2 cellular contexts compared by ENCODE assay signal in the genomic region with DNA sequence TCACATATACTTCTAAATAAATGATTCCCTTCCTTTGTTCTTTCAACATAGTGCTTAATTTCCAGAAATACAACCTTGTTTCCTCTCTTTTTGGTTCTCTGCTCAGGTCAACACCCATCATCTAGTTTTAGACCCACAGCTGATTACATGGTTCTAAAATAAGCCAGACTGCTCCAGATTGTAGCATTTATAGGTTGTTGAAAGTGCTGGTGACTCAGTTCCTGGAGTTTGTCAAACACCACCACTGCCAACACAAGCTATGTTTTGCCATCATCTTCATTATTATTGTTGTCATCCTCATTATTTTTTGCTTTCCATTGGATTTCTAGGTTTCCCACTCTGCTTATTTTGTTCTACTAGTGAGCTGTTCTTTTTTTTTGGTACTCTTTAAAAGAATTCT.
TF ChIP-seq lines count a peak whose summit lies in the region.

No MANE protein-coding gene starts in this region.

TF ChIP-seq in IMR-90, 13 proteins besides CTCF, POLR2A, EP300 and RAD21:
- TF ChIP-seq MAZ (IDR thresholded peaks at IDR 0.05; ENCODE audit: borderline replicate concordance, low read depth, low read length) = no peak
- TF ChIP-seq CHD1 (IDR thresholded peaks at IDR 0.05; ENCODE audit: low read depth, low read length) = no peak
- TF ChIP-seq MXI1 (IDR thresholded peaks at IDR 0.05; ENCODE audit: borderline replicate concordance, low read depth, low read length) = no peak
- no peak for TF ChIP-seq BHLHE40 (IDR thresholded peaks at IDR 0.05; ENCODE audit: low read depth, low read length)
- no peak for TF ChIP-seq NFE2L2 (IDR thresholded peaks at IDR 0.05; ENCODE audit: low read depth, low read length)
- no peak for TF ChIP-seq RCOR1 (IDR thresholded peaks at IDR 0.05; ENCODE audit: insufficient replicate concordance, low read length)
- TF ChIP-seq SMC3 (IDR thresholded peaks at IDR 0.05; ENCODE audit: low read depth, low read length) = no peak
- TF ChIP-seq, protein P1, sequence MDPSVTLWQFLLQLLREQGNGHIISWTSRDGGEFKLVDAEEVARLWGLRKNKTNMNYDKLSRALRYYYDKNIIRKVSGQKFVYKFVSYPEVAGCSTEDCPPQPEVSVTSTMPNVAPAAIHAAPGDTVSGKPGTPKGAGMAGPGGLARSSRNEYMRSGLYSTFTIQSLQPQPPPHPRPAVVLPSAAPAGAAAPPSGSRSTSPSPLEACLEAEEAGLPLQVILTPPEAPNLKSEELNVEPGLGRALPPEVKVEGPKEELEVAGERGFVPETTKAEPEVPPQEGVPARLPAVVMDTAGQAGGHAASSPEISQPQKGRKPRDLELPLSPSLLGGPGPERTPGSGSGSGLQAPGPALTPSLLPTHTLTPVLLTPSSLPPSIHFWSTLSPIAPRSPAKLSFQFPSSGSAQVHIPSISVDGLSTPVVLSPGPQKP (IDR thresholded peaks at IDR 0.05; ENCODE audit: borderline replicate concordance, low read depth, low read length) = no peak
- no peak for TF ChIP-seq RFX5 (IDR thresholded peaks at IDR 0.05; ENCODE audit: low read depth, low read length)
- no peak for TF ChIP-seq USF2 (IDR thresholded peaks at IDR 0.05; ENCODE audit: low read depth, low read length)
- TF ChIP-seq FOS (IDR thresholded peaks at IDR 0.05; ENCODE audit: low read depth, low read length) = no peak
- no peak for TF ChIP-seq MAFK (IDR thresholded peaks at IDR 0.05; ENCODE audit: low read depth, low read length)
- TF ChIP-seq CEBPB (IDR thresholded peaks at IDR 0.05; ENCODE audit: low read depth, low read length) = no peak

TF ChIP-seq in endothelial cell of umbilical vein, 7 proteins besides CTCF, POLR2A, EP300 and RAD21:
- TF ChIP-seq FOS (IDR thresholded peaks at IDR 0.05; ENCODE audit: borderline replicate concordance, insufficient read depth, low read length) = peak; percentile 56
- no peak for TF ChIP-seq JUN (IDR thresholded peaks at IDR 0.05; ENCODE audit: borderline replicate concordance, insufficient read depth, insufficient read length, low read depth)
